In the genomic region with DNA sequence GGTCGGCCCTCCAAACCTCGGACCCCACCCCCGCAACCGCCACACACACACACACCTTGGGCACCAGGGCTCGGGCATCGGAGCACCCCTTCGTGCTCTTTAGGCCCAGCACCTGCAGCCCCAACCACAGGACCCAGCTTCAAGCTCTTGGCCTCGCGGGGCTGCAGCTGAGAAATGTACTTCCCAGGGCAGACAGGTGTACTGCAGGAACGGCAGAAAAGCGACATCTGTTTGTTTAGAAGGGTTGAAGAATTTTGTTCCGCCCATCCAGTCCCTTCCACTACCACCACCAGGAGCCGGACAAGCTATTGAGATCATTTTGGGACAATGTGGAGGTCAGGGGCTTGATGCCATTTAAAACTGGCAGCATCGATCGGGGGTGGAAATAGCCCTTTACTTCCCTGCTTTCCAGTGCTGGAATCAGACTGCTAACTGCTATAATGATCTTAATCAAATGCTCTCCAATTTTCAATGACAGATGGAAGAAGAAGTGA, we compare ENCODE assay signal across 8 cellular contexts. TPM values are rescaled to one million over a fixed set of nuclear protein-coding genes. Genes with fewer than 3 reads are reported as not detected.
DNase-seq lines count a peak whose midpoint lies in the region; ATAC-seq, FAIRE-seq and TF ChIP-seq lines count a peak whose summit lies in the region.

No MANE protein-coding gene starts in this region.

- H3K4me3 ChIP-seq in epithelial cell of proximal tubule (ENCODE audit: low read depth, low read length) (peak overlapping the region; percentile 75), trophoblast cell (ENCODE audit: low read depth, low read length) (peak overlapping the region; percentile 66)

- H2BK12ac ChIP-seq in trophoblast cell (ENCODE audit: low read length) = peak overlapping the region; percentile 6

- ATAC-seq in GM18870 (IDR thresholded peaks at IDR 0.05; ENCODE audit: unreplicated experiment) = no peak
- ATAC-seq in HG02588 (IDR thresholded peaks at IDR 0.05; ENCODE audit: unreplicated experiment) = no peak

- H2AFZ ChIP-seq in trophoblast cell (ENCODE audit: insufficient read depth, low read length, poor library complexity) = peak overlapping the region; percentile 1

- TF ChIP-seq CTCF in epithelial cell of proximal tubule (conservative IDR thresholded peaks at IDR 0.05; ENCODE audit: low read depth, low read length) = no peak

- H3K27me3 ChIP-seq in trophoblast cell (ENCODE audit: insufficient read depth, low read length) = peaks cover 2% of the 10 kb centered on the region

- peaks cover 8% of the 10 kb centered on the region for H3K79me2 ChIP-seq in trophoblast cell (ENCODE audit: control insufficient read depth, insufficient read depth, low read length, poor library complexity)

- H4K12ac ChIP-seq in trophoblast cell (ENCODE audit: low read depth, low read length) = no peak overlapping the region

- peak overlapping the region; percentile 7 for H3K18ac ChIP-seq in trophoblast cell (ENCODE audit: low read length)

- H4K8ac ChIP-seq in trophoblast cell (ENCODE audit: low read depth, low read length) = no peak overlapping the region

- H2AK5ac ChIP-seq in trophoblast cell (ENCODE audit: low read length) = peak overlapping the region; percentile 1

- H3K9ac ChIP-seq in trophoblast cell (ENCODE audit: low read length) = no peak overlapping the region

- no peak overlapping the region for H3K23ac ChIP-seq in trophoblast cell (ENCODE audit: low read length)

- no peak overlapping the region for H2BK120ac ChIP-seq in trophoblast cell (ENCODE audit: insufficient read depth, low read length, poor library complexity)

- H3K27ac ChIP-seq in trophoblast cell (ENCODE audit: low read depth, low read length) = peak overlapping the region; percentile 89

- peak; percentile 47 for DNase-seq in D341Med (ENCODE audit: low spot score)
- DNase-seq in NCI-H2171 treated with DMSO at 0.1 percent for 48 hours (lab: John Stamatoyannopoulos, UW) = peak; percentile 49
- DNase-seq in epithelial cell of proximal tubule (ENCODE audit: low read depth) = no peak
- peak; percentile 15 to 37 for DNase-seq in trophoblast cell
- DNase-seq in RCC 7860 (ENCODE audit: low spot score) = no peak
- DNase-seq in activated gamma-delta T cell treated with Interleukin-2 at 50 U/mL for 16 hours = no peak

- H3K9me3 ChIP-seq in trophoblast cell (ENCODE audit: insufficient read depth, low read depth, low read length) = no peaks in the 10 kb centered on the region

- peak overlapping the region; percentile 0 for H2BK5ac ChIP-seq in trophoblast cell (ENCODE audit: low read depth, low read length, poor library complexity)

- peaks cover 12% of the 10 kb centered on the region for H3K79me1 ChIP-seq in trophoblast cell (ENCODE audit: low read length)

- no CpG with 5 or more reads among the region's 15 CpGs for WGBS in trophoblast cell (ENCODE audit: extremely low coverage, insufficient coverage, insufficient read length)

- H3K4me1 ChIP-seq in trophoblast cell (ENCODE audit: control insufficient read depth in 1 of 2, insufficient read depth in 2 of 2, low read length in 2 of 2) = peaks cover 7 to 14% of the 10 kb centered on the region in 2 experiments

- H3K14ac ChIP-seq in trophoblast cell (ENCODE audit: low read length) = no peak overlapping the region

- peaks cover 7 to 9% of the 10 kb centered on the region in 2 experiments for H3K36me3 ChIP-seq in trophoblast cell (ENCODE audit: control insufficient read depth in 1 of 2, insufficient read depth in 2 of 2, low read length in 2 of 2)

- peak overlapping the region; percentile 6 for H4K91ac ChIP-seq in trophoblast cell (ENCODE audit: low read depth, low read length)

- FAIRE-seq in RCC 7860 (lab: Jason Lieb, UNC) = no peak

- peak overlapping the region; percentile 87 for H3K4me2 ChIP-seq in trophoblast cell (ENCODE audit: low read length)

- peak overlapping the region; percentile 7 for H3K4ac ChIP-seq in trophoblast cell (ENCODE audit: low read depth, low read length)

RNA-seq across cellular contexts. Expression of a gene that starts 1.7 kb away (rescaled TPM):
- total RNA-seq in epithelial cell of proximal tubule = 8.7 and 12.7 TPM in 2 replicates
- 22.0 and 22.1 TPM in 2 replicates for polyA plus RNA-seq in trophoblast cell (2013)

Comparison
In these comparisons a context has a peak if more than half of its experiments do, and no peak if none do; other contexts are left out.
1. DNase-seq: peak in D341Med (single experiment), NCI-H2171 treated with DMSO at 0.1 percent for 48 hours (single experiment) and trophoblast cell (2 of 2); none in epithelial cell of proximal tubule (single experiment), RCC 7860 (single experiment) and activated gamma-delta T cell treated with Interleukin-2 at 50 U/mL for 16 hours (single experiment).